ENCODE assay signal across 38 cellular contexts in genomic region chr16:52235186-52235585, GRCh38.
"Had no signal": no experiment of that assay in that cellular context is flagged by ENCODE, and none has a peak within 500 bp of the region (broad histone marks: within the 10 kb centered on the region; RNA-seq: fewer than 3 reads in every experiment).

No MANE protein-coding gene starts in this region.

- H3K4me3 ChIP-seq: adrenal gland, ascending aorta, body of pancreas, breast epithelium, cardiac muscle cell had no signal

- H3K9me3 ChIP-seq: adrenal gland, ascending aorta, body of pancreas, breast epithelium had no signal

- H3K36me3 Mint-ChIP-seq: activated naive CD4-positive, alpha-beta T cell treated with anti-CD3 and anti-CD28 coated beads, Interleukin-2, amount 10 ng/mL, durations not matched to agents 7 days and 5 days; activated naive CD4-positive, alpha-beta T cell treated with anti-CD3 and anti-CD28 coated beads, Interleukin-2, amount 50 U/mL, for 24 hours; activated naive CD4-positive, alpha-beta T cell treated with anti-CD3 and anti-CD28 coated beads, Interleukin-2, amount 50 U/mL, for 72 hours; activated naive CD8-positive, alpha-beta T cell; activated naive CD8-positive, alpha-beta T cell treated with anti-CD3 and anti-CD28 coated beads for 36 hours; activated naive CD8-positive, alpha-beta T cell treated with anti-CD3 and anti-CD28 coated beads, Interleukin-2, amount 10 ng/mL, durations not matched to agents 7 days and 5 days; brain had no signal

- H3K27ac ChIP-seq: adrenal gland, ascending aorta, body of pancreas, brain microvascular endothelial cell, breast epithelium, cardiac muscle cell had no signal

- H3K4me1 ChIP-seq: adrenal gland, ascending aorta, body of pancreas, breast epithelium had no signal

- H3K36me3 ChIP-seq: adrenal gland, ascending aorta, brain microvascular endothelial cell, breast epithelium, cardiac muscle cell had no signal

- H3K27me3 ChIP-seq: adrenal gland, ascending aorta, body of pancreas, brain microvascular endothelial cell, breast epithelium, cardiac muscle cell had no signal

- H3K27ac Mint-ChIP-seq: activated naive CD4-positive, alpha-beta T cell treated with anti-CD3 and anti-CD28 coated beads for 36 hours; activated naive CD4-positive, alpha-beta T cell treated with anti-CD3 and anti-CD28 coated beads, Interleukin-2, amount 10 ng/mL, durations not matched to agents 7 days and 5 days; activated naive CD4-positive, alpha-beta T cell treated with anti-CD3 and anti-CD28 coated beads, Interleukin-2, amount 50 U/mL, for 24 hours; activated naive CD4-positive, alpha-beta T cell treated with anti-CD3 and anti-CD28 coated beads, Interleukin-2, amount 50 U/mL, for 72 hours; activated naive CD8-positive, alpha-beta T cell; activated naive CD8-positive, alpha-beta T cell treated with anti-CD3 and anti-CD28 coated beads for 36 hours; activated naive CD8-positive, alpha-beta T cell treated with anti-CD3 and anti-CD28 coated beads, Interleukin-2, amount 10 ng/mL, durations not matched to agents 7 days and 5 days; activated naive CD8-positive, alpha-beta T cell treated with anti-CD3 and anti-CD28 coated beads, Interleukin-2, amount 50 U/mL, for 24 hours; activated T-cell treated with anti-CD3 and anti-CD28 coated beads, Interleukin-2, amount 50 U/mL, for 24 hours; activated T-cell treated with anti-CD3 and anti-CD28 coated beads, Interleukin-2, amount 50 U/mL, for 72 hours; activated T-helper 1 cell treated with anti-CD3 and anti-CD28 coated beads, Interleukin-12 subunit alpha, Interleukin-12 subunit beta, Interleukin-2, Interleukin-4 antibody, amounts not matched to agents 30 ng/mL and 10 ng/mL and 1 ng/mL, durations not matched to agents 14 hours and 24 hours and 36 hours; activated T-helper 17 cell treated with anti-CD3 and anti-CD28 coated beads, Interleukin-2, amount 50 U/mL, for 72 hours; activated T-helper 2 cell treated with anti-CD3 and anti-CD28 coated beads, Interferon-gamma antibody, Interleukin-2, Interleukin-4, amounts not matched to agents 10 μg/mL and 5 μg/mL and 100 μg/mL, durations not matched to agents 14 hours and 24 hours and 36 hours had no signal

- ATAC-seq: activated naive CD4-positive, alpha-beta T cell treated with anti-CD3 and anti-CD28 coated beads, Interleukin-2, amount 50 U/mL, for 72 hours; activated naive CD8-positive, alpha-beta T cell treated with anti-CD3 and anti-CD28 coated beads, Interleukin-2, amount 50 U/mL, for 24 hours; activated T-cell treated with anti-CD3 and anti-CD28 coated beads, Interleukin-2, amount 50 U/mL, for 4 hours; activated T-cell treated with anti-CD3 and anti-CD28 coated beads, Interleukin-2, amount 50 U/mL, for 72 hours; activated T-helper 17 cell treated with anti-CD3 and anti-CD28 coated beads, Interleukin-2, amount 50 U/mL, for 72 hours; body of pancreas had no signal

- H3K27me3 Mint-ChIP-seq: activated naive CD4-positive, alpha-beta T cell treated with anti-CD3 and anti-CD28 coated beads, Interleukin-2, amount 10 ng/mL, durations not matched to agents 7 days and 5 days; activated naive CD4-positive, alpha-beta T cell treated with anti-CD3 and anti-CD28 coated beads, Interleukin-2, amount 50 U/mL, for 24 hours; activated naive CD8-positive, alpha-beta T cell; activated naive CD8-positive, alpha-beta T cell treated with anti-CD3 and anti-CD28 coated beads for 36 hours; activated naive CD8-positive, alpha-beta T cell treated with anti-CD3 and anti-CD28 coated beads, Interleukin-2, amount 10 ng/mL, durations not matched to agents 7 days and 5 days; activated naive CD8-positive, alpha-beta T cell treated with anti-CD3 and anti-CD28 coated beads, Interleukin-2, amount 50 U/mL, for 24 hours; activated T-cell treated with anti-CD3 and anti-CD28 coated beads, Interleukin-2, amount 50 U/mL, for 24 hours; activated T-helper 17 cell treated with anti-CD3 and anti-CD28 coated beads, Interleukin-2, amount 50 U/mL, for 72 hours; central memory CD8-positive, alpha-beta T cell had no signal

- H3K4me3 Mint-ChIP-seq: activated naive CD4-positive, alpha-beta T cell treated with anti-CD3 and anti-CD28 coated beads for 36 hours; activated naive CD4-positive, alpha-beta T cell treated with anti-CD3 and anti-CD28 coated beads, Interleukin-2, amount 10 ng/mL, durations not matched to agents 7 days and 5 days; activated naive CD4-positive, alpha-beta T cell treated with anti-CD3 and anti-CD28 coated beads, Interleukin-2, amount 50 U/mL, for 24 hours; activated naive CD8-positive, alpha-beta T cell; activated naive CD8-positive, alpha-beta T cell treated with anti-CD3 and anti-CD28 coated beads for 36 hours; activated naive CD8-positive, alpha-beta T cell treated with anti-CD3 and anti-CD28 coated beads, Interleukin-2, amount 10 ng/mL, durations not matched to agents 7 days and 5 days; activated naive CD8-positive, alpha-beta T cell treated with anti-CD3 and anti-CD28 coated beads, Interleukin-2, amount 50 U/mL, for 24 hours; activated T-cell treated with anti-CD3 and anti-CD28 coated beads, Interleukin-2, amount 50 U/mL, for 24 hours; activated T-cell treated with anti-CD3 and anti-CD28 coated beads, Interleukin-2, amount 50 U/mL, for 4 hours; activated T-cell treated with anti-CD3 and anti-CD28 coated beads, Interleukin-2, amount 50 U/mL, for 72 hours; activated T-helper 1 cell treated with anti-CD3 and anti-CD28 coated beads, Interleukin-12 subunit alpha, Interleukin-12 subunit beta, Interleukin-2, Interleukin-4 antibody, amounts not matched to agents 30 ng/mL and 10 ng/mL and 1 ng/mL, durations not matched to agents 14 hours and 24 hours and 36 hours; activated T-helper 17 cell treated with anti-CD3 and anti-CD28 coated beads, Interleukin-2, amount 50 U/mL, for 72 hours; brain; central memory CD8-positive, alpha-beta T cell had no signal

- H3K9me3 Mint-ChIP-seq: activated naive CD8-positive, alpha-beta T cell treated with anti-CD3 and anti-CD28 coated beads for 36 hours; activated naive CD8-positive, alpha-beta T cell treated with anti-CD3 and anti-CD28 coated beads, Interleukin-2, amount 10 ng/mL, durations not matched to agents 7 days and 5 days; activated naive CD8-positive, alpha-beta T cell treated with anti-CD3 and anti-CD28 coated beads, Interleukin-2, amount 50 U/mL, for 24 hours; activated T-cell treated with anti-CD3 and anti-CD28 coated beads, Interleukin-2, amount 50 U/mL, for 4 hours; activated T-helper 1 cell treated with anti-CD3 and anti-CD28 coated beads, Interleukin-12 subunit alpha, Interleukin-12 subunit beta, Interleukin-2, Interleukin-4 antibody, amounts not matched to agents 30 ng/mL and 10 ng/mL and 1 ng/mL, durations not matched to agents 14 hours and 24 hours and 36 hours; activated T-helper 17 cell treated with anti-CD3 and anti-CD28 coated beads, Interleukin-2, amount 50 U/mL, for 72 hours; activated T-helper 2 cell treated with anti-CD3 and anti-CD28 coated beads, Interferon-gamma antibody, Interleukin-2, Interleukin-4, amounts not matched to agents 10 μg/mL and 5 μg/mL and 100 μg/mL, durations not matched to agents 14 hours and 24 hours and 36 hours had no signal

- H3K4me1 Mint-ChIP-seq: activated naive CD4-positive, alpha-beta T cell treated with anti-CD3 and anti-CD28 coated beads, Interleukin-2, amount 10 ng/mL, durations not matched to agents 7 days and 5 days; activated naive CD4-positive, alpha-beta T cell treated with anti-CD3 and anti-CD28 coated beads, Interleukin-2, amount 50 U/mL, for 24 hours; activated naive CD8-positive, alpha-beta T cell treated with anti-CD3 and anti-CD28 coated beads for 36 hours; activated naive CD8-positive, alpha-beta T cell treated with anti-CD3 and anti-CD28 coated beads, Interleukin-2, amount 10 ng/mL, durations not matched to agents 7 days and 5 days; activated naive CD8-positive, alpha-beta T cell treated with anti-CD3 and anti-CD28 coated beads, Interleukin-2, amount 50 U/mL, for 24 hours; activated T-helper 17 cell treated with anti-CD3 and anti-CD28 coated beads, Interleukin-2, amount 50 U/mL, for 72 hours; central memory CD8-positive, alpha-beta T cell had no signal

- DNase-seq: activated effector memory CD4-positive, alpha-beta T cell treated with anti-CD3 and anti-CD28 coated beads, Interleukin-2, amount 50 U/mL, for 16 hours; activated effector memory CD4-positive, alpha-beta T cell treated with Interleukin-2 at 50 U/mL for 16 hours; activated gamma-delta T cell; activated gamma-delta T cell treated with Interleukin-2 at 50 U/mL for 16 hours; activated naive CD4-positive, alpha-beta T cell; activated naive CD4-positive, alpha-beta T cell treated with anti-CD3 and anti-CD28 coated beads for 36 hours; activated naive CD4-positive, alpha-beta T cell treated with anti-CD3 and anti-CD28 coated beads, Interleukin-2, amount 10 ng/mL, durations not matched to agents 7 days and 5 days; activated naive CD4-positive, alpha-beta T cell treated with anti-CD3 and anti-CD28 coated beads, Interleukin-2, amount 50 U/mL, for 16 hours; activated naive CD4-positive, alpha-beta T cell treated with Interleukin-2 at 50 U/mL for 16 hours; activated naive CD8-positive, alpha-beta T cell treated with anti-CD3 and anti-CD28 coated beads for 36 hours; activated naive CD8-positive, alpha-beta T cell treated with anti-CD3 and anti-CD28 coated beads, Interleukin-2, amount 10 ng/mL, durations not matched to agents 7 days and 5 days; activated naive CD8-positive, alpha-beta T cell treated with anti-CD3 and anti-CD28 coated beads, Interleukin-2, amount 50 U/mL, for 24 hours; activated T-cell treated with anti-CD3 and anti-CD28 coated beads, Interleukin-2, amount 50 U/mL, for 1 hour; activated T-cell treated with anti-CD3 and anti-CD28 coated beads, Interleukin-2, amount 50 U/mL, for 24 hours; activated T-cell treated with anti-CD3 and anti-CD28 coated beads, Interleukin-2, amount 50 U/mL, for 4 hours; activated T-cell treated with anti-CD3 and anti-CD28 coated beads, Interleukin-2, amount 50 U/mL, for 48 hours; activated T-cell treated with anti-CD3 and anti-CD28 coated beads, Interleukin-2, amount 50 U/mL, for 72 hours; adrenal gland; amniotic stem cell; amygdala; anterior cingulate cortex; aorta; body of pancreas; brain microvascular endothelial cell; caudate nucleus; central memory CD4-positive, alpha-beta T cell; cerebellar nuclear complex had no signal
